6 cellular contexts compared by ENCODE assay signal in the genomic region with DNA sequence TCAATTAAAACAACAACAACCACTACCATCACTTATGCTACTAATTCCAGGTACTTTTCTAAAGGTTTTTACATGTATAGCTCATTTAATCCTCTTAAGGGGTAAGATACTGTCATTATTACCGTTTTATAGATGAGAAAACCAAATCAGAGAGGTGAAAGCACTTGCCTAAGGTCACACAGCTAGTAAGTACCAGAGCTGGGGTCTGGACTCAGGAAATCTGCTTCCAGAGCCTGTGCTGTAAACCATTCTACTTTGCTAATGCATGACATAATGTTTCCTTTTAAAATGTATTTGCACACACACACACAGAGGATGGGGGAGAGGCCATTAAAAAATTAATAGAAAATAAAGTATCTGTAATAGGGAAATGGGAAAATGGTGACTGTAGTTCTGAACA.
"Had no signal": no experiment of that assay in that cellular context is flagged by ENCODE, and none has a peak within 500 bp of the region (broad histone marks: within the 10 kb centered on the region; RNA-seq: fewer than 3 reads in every experiment).

No MANE protein-coding gene starts in this region.

- ATAC-seq: HepG2 had no signal

- DNase-seq: IMR-90, KBM-7 had no signal

- H3K4me1 Mint-ChIP-seq: IgD-negative memory B cell had no signal

- H3K27ac ChIP-seq: HL-60 had no signal

- FAIRE-seq: HepG2, HTR-8/SVneo had no signal

- H3K4me3 Mint-ChIP-seq: IgD-negative memory B cell had no signal

- H3K27ac Mint-ChIP-seq: IgD-negative memory B cell had no signal

- H3K9me3 Mint-ChIP-seq: IgD-negative memory B cell had no signal
